In genomic region chr17:17358866-17359265, GRCh38 we compare ENCODE assay signal across 16 cellular contexts. TPM values are rescaled to one million over a fixed set of nuclear protein-coding genes. Genes with fewer than 3 reads are reported as not detected.
DNase-seq lines count a peak whose midpoint lies in the region; ATAC-seq and TF ChIP-seq lines count a peak whose summit lies in the region.
"Had no signal": no experiment of that assay in that cellular context is flagged by ENCODE, and none has a peak within 500 bp of the region (broad histone marks: within the 10 kb centered on the region; RNA-seq: fewer than 3 reads in every experiment).

No MANE protein-coding gene starts in this region.

- H3K27me3 ChIP-seq in left ventricle myocardium inferior (ENCODE audit: low read depth), result no peaks in the 10 kb centered on the region
- H3K27me3 ChIP-seq: BLaER1 had no signal

- intact Hi-C loops in left ventricle myocardium inferior (cut with micrococcal nuclease) (loop anchor here (10.0 kb wide), 3 partner anchors 136 to 286 kb away; partner anchors contain the start of gene RASD1), left ventricle myocardium superior (cut with micrococcal nuclease) (loop anchor here (5.0 kb wide), 1 partner anchor 283 kb away; no protein-coding TSS in a partner anchor), posterior vena cava (cut with DNase I) (loop anchor here in 1 of 2 donors (10.0 kb wide), 1 partner anchor 136 kb away; the partner anchor contains the start of gene RASD1)

- H3K4me1 ChIP-seq in left ventricle myocardium inferior, result peaks cover 17% of the 10 kb centered on the region

- TF ChIP-seq CTCF in left ventricle myocardium inferior (IDR thresholded peaks at IDR 0.05; ENCODE audit: borderline replicate concordance), result no peak
- no peak for TF ChIP-seq CTCF in fibroblast of pulmonary artery (IDR thresholded peaks at IDR 0.05; ENCODE audit: low read length, missing control alignments)

- H3K9me3 ChIP-seq in left ventricle myocardium inferior (replicated peaks), result peaks cover 19% of the 10 kb centered on the region

- DNase-seq in left ventricle myocardium inferior, result no peak
- DNase-seq in left ventricle myocardium superior, result no peak
- DNase-seq in fibroblast of pulmonary artery (ENCODE audit: low read depth), result peak; percentile 45
- DNase-seq in posterior vena cava (ENCODE audit: low spot score), result peak; percentile 26
- DNase-seq in activated CD4-positive, alpha-beta T cell treated with anti-CD3 and anti-CD28 coated beads for 1 hour, result no peak
- DNase-seq: AML-193, Calu3, DMS 273 treated with DMSO at 0.1 percent for 48 hours, GM23248 had no signal

- H3K27ac ChIP-seq in left ventricle myocardium inferior (replicated peaks), result peak overlapping the region; percentile 37
- H3K27ac ChIP-seq: 22Rv1, BLaER1, GM23248 had no signal

- no peak for ATAC-seq in left ventricle myocardium superior
- ATAC-seq in GM18498 (IDR thresholded peaks at IDR 0.05; ENCODE audit: unreplicated experiment), result no peak
- ATAC-seq in HG03108 (IDR thresholded peaks at IDR 0.05; ENCODE audit: unreplicated experiment), result no peak
- ATAC-seq: GM12878, HCT116, K562 had no signal

- no peaks in the 10 kb centered on the region for H3K36me3 ChIP-seq in left ventricle myocardium inferior
- H3K36me3 ChIP-seq: BLaER1 had no signal

- H3K4me3 ChIP-seq in left ventricle myocardium inferior (no peak overlapping the region), fibroblast of pulmonary artery (replicated peaks; ENCODE audit: low read depth, low read length) (no peak overlapping the region)
- H3K4me3 ChIP-seq: BLaER1, GM12878, GM23248, K562 had no signal

RNA-seq across cellular contexts. Expression of gene NT5M, which starts 55.7 kb away (rescaled TPM):
- total RNA-seq in left ventricle myocardium inferior (11.2 TPM), left ventricle myocardium superior (8.6 TPM), posterior vena cava (1 to 10 TPM; 2.8 to 3.0 TPM)

Comparison
In these comparisons a context has a peak if more than half of its experiments do, and no peak if none do; other contexts are left out.
1. DNase-seq: peak in fibroblast of pulmonary artery (single experiment) and posterior vena cava (single experiment); none in left ventricle myocardium inferior (single experiment), left ventricle myocardium superior (single experiment) and activated CD4-positive, alpha-beta T cell treated with anti-CD3 and anti-CD28 coated beads for 1 hour (single experiment).